20 cellular contexts compared by ENCODE assay signal in genomic region chr10:26199841-26200240, GRCh38. TPM values are rescaled to one million over a fixed set of nuclear protein-coding genes. Genes with fewer than 3 reads are reported as not detected.
DNase-seq lines count a peak whose midpoint lies in the region; ATAC-seq, FAIRE-seq and TF ChIP-seq lines count a peak whose summit lies in the region.
"Had no signal": no experiment of that assay in that cellular context is flagged by ENCODE, and none has a peak within 500 bp of the region (broad histone marks: within the 10 kb centered on the region; RNA-seq: fewer than 3 reads in every experiment).

No MANE protein-coding gene starts in this region.

- H3K4me1 ChIP-seq in GM23338 (ENCODE audit: insufficient read depth) = peaks cover 13% of the 10 kb centered on the region
- H3K4me1 ChIP-seq: Caco-2 had no signal

- no peak for TF ChIP-seq CTCF in GM23338 (conservative IDR thresholded peaks at IDR 0.05; ENCODE audit: low read depth in 2 of 2)

- no peak for FAIRE-seq in GM19239 (lab: Jason Lieb, UNC)
- FAIRE-seq: G401.6, GM12878 had no signal

- no peaks in the 10 kb centered on the region for H3K79me2 ChIP-seq in GM23338 (replicated peaks; ENCODE audit: insufficient read depth)

- H4K20me1 ChIP-seq in GM23338 (replicated peaks; ENCODE audit: insufficient read depth) = no peaks in the 10 kb centered on the region

- intact Hi-C loops in activated naive CD4-positive, alpha-beta T cell treated with anti-CD3 and anti-CD28 coated beads for 36 hours (cut with micrococcal nuclease) = no loop called here

- DNase-seq in COLO668 (lab: John Stamatoyannopoulos, UW; ENCODE audit: unreplicated experiment) (peak; percentile 1), GM23338 (ENCODE audit: low spot score) (peak; percentile 47), NCI-H748 (lab: John Stamatoyannopoulos, UW; ENCODE audit: unreplicated experiment) (peak; percentile 73), kidney tubule cell (ENCODE audit: low spot score) (peak; percentile 6), GM19239 (ENCODE audit: insufficient read length, low spot score) (no peak), Kasumi-1 (lab: John Stamatoyannopoulos, UW) (no peak)
- DNase-seq in activated naive CD4-positive, alpha-beta T cell treated with anti-CD3 and anti-CD28 coated beads for 36 hours = no peak
- DNase-seq: ACHN, AML-193, Caco-2, HCEC 1CT, NCI-H2227 treated with DMSO at 0.1 percent for 48 hours, NCI-H524 treated with DMSO at 0.1 percent for 48 hours, T-helper 1 cell had no signal

- no peak overlapping the region for H3K4me3 Mint-ChIP-seq in GM23338
- no peak overlapping the region for H3K4me3 Mint-ChIP-seq in activated naive CD4-positive, alpha-beta T cell treated with anti-CD3 and anti-CD28 coated beads for 36 hours
- H3K4me3 Mint-ChIP-seq: CD14-positive monocyte, IgD-negative memory B cell had no signal

- peaks cover 14% of the 10 kb centered on the region; the same call in 2 of the 3 replicates for H3K4me1 Mint-ChIP-seq in GM23338
- peaks cover 7% of the 10 kb centered on the region for H3K4me1 Mint-ChIP-seq in activated naive CD4-positive, alpha-beta T cell treated with anti-CD3 and anti-CD28 coated beads for 36 hours (ENCODE audit: low read depth)
- H3K4me1 Mint-ChIP-seq: CD14-positive monocyte had no signal

- no peaks in the 10 kb centered on the region for H3K9me2 ChIP-seq in GM23338 (ENCODE audit: insufficient read depth)

- H3K27ac Mint-ChIP-seq in GM23338 = no peak overlapping the region
- H3K27ac Mint-ChIP-seq in activated naive CD4-positive, alpha-beta T cell treated with anti-CD3 and anti-CD28 coated beads for 36 hours = no peak overlapping the region
- H3K27ac Mint-ChIP-seq: IgD-negative memory B cell had no signal

- H3K27me3 ChIP-seq in GM23338 (ENCODE audit: insufficient read depth) = no peaks in the 10 kb centered on the region

- H3K36me3 Mint-ChIP-seq in GM23338 (ENCODE audit: low read depth) = no peaks in the 10 kb centered on the region
- peaks cover 2% of the 10 kb centered on the region for H3K36me3 Mint-ChIP-seq in activated naive CD4-positive, alpha-beta T cell treated with anti-CD3 and anti-CD28 coated beads for 36 hours (ENCODE audit: low read depth)
- H3K36me3 Mint-ChIP-seq: CD14-positive monocyte, IgD-negative memory B cell had no signal

- peaks cover 3% of the 10 kb centered on the region for H3K27me3 Mint-ChIP-seq in GM23338 (ENCODE audit: insufficient read depth, low read depth, poor library complexity)
- no peaks in the 10 kb centered on the region for H3K27me3 Mint-ChIP-seq in activated naive CD4-positive, alpha-beta T cell treated with anti-CD3 and anti-CD28 coated beads for 36 hours (ENCODE audit: low read depth)

- H3K36me3 ChIP-seq in GM23338 (ENCODE audit: insufficient read depth) = no peaks in the 10 kb centered on the region

- H3K4me3 ChIP-seq in GM23338 = no peak overlapping the region
- H3K4me3 ChIP-seq: GM12878, SK-N-MC had no signal

- ATAC-seq in GM23338 = no peak
- ATAC-seq: GM12878, Right ventricle myocardium inferior had no signal

- H2AFZ ChIP-seq in GM23338 = no peak overlapping the region

- CTCF ChIA-PET in activated naive CD4-positive, alpha-beta T cell treated with anti-CD3 and anti-CD28 coated beads for 36 hours (lab: Charles Lee) = no interaction called here

- H3K9me3 Mint-ChIP-seq in GM23338 = no peaks in the 10 kb centered on the region
- peaks cover 12% of the 10 kb centered on the region for H3K9me3 Mint-ChIP-seq in activated naive CD4-positive, alpha-beta T cell treated with anti-CD3 and anti-CD28 coated beads for 36 hours

- 0 out of 2 replicates have a peak overlapping the region, but pooled peaks have one; percentile 17 for H3K4me2 ChIP-seq in GM23338

- no peak overlapping the region for H3K27ac ChIP-seq in GM23338 (ENCODE audit: low read depth)
- H3K27ac ChIP-seq: SK-N-MC had no signal

- H3F3A ChIP-seq in GM23338 (replicated peaks; ENCODE audit: low read depth) = no peaks in the 10 kb centered on the region

TF ChIP-seq in GM23338, 12 proteins besides CTCF, POLR2A, EP300 and RAD21:
- TF ChIP-seq ZNF114 (CRISPR knock-in tag; IDR thresholded peaks at IDR 0.05) = no peak
- TF ChIP-seq EZH2 (IDR thresholded peaks at IDR 0.05; ENCODE audit: low read depth, unreplicated experiment) = no peak
- no peak for TF ChIP-seq STAT1 (IDR thresholded peaks at IDR 0.05; ENCODE audit: unreplicated experiment)
- no peak for TF ChIP-seq JUNB (IDR thresholded peaks at IDR 0.05; ENCODE audit: unreplicated experiment)
- no peak for TF ChIP-seq CREB1 (CRISPR knock-in tag; IDR thresholded peaks at IDR 0.05; ENCODE audit: low read depth)
- no peak for TF ChIP-seq ETS1 (IDR thresholded peaks at IDR 0.05)
- TF ChIP-seq ZNF462 (CRISPR knock-in tag; IDR thresholded peaks at IDR 0.05) = no peak
- no peak for TF ChIP-seq NANOG (IDR thresholded peaks at IDR 0.05; ENCODE audit: borderline replicate concordance)
- no peak for TF ChIP-seq EZH2phosphoT487 (IDR thresholded peaks at IDR 0.05; ENCODE audit: unreplicated experiment)
- TF ChIP-seq ZNF331 (CRISPR knock-in tag; IDR thresholded peaks at IDR 0.05; ENCODE audit: low read depth) = no peak
- TF ChIP-seq POLR2AphosphoS5 (IDR thresholded peaks at IDR 0.05; ENCODE audit: low read depth) = no peak

RNA-seq across cellular contexts. Expression of gene GAD2, which starts 16.7 kb away (rescaled TPM):
- total RNA-seq in GM23338 (2014; rRNA removed; shearing (Covaris generic)) = 0.56 and 5.6 TPM in 2 replicates
- polyA plus RNA-seq in GM23338 (2016; fragmentation: Nextera tagmentation; extraction: Ambion mirVana) = 0.86 and 1.6 TPM in 2 replicates
- total RNA-seq in activated naive CD4-positive, alpha-beta T cell treated with anti-CD3 and anti-CD28 coated beads for 36 hours = not detected
- total RNA-seq: Caco-2, GM12878, Right ventricle myocardium inferior had no signal
- polyA plus RNA-seq: CD14-positive monocyte, GM12878, IgD-negative memory B cell had no signal

Comparison
In these comparisons a context has a peak if more than half of its experiments do, and no peak if none do; other contexts are left out.
1. DNase-seq: peak in COLO668 (single experiment), GM23338 (single experiment), NCI-H748 (single experiment) and kidney tubule cell (single experiment); none in GM19239 (single experiment), activated naive CD4-positive, alpha-beta T cell treated with anti-CD3 and anti-CD28 coated beads for 36 hours (single experiment) and Kasumi-1 (0 of 2).